Comparison of ENCODE assay signal across 8 cellular contexts in genomic region chr19:10420444-10421239, GRCh38. TPM values are rescaled to one million over a fixed set of nuclear protein-coding genes. Genes with fewer than 3 reads are reported as not detected.
DNase-seq lines count a peak whose midpoint lies in the region; ATAC-seq and TF ChIP-seq lines count a peak whose summit lies in the region.

TSS of gene PDE4A (plus strand) at chr19:10420538. CDS start at chr19:10420765, 227 bp downstream.

- TF ChIP-seq CTCF in BE2C (IDR thresholded peaks at IDR 0.05; ENCODE audit: low read depth, low read length), result peak; percentile 61
- TF ChIP-seq CTCF in breast epithelium (IDR thresholded peaks at IDR 0.05), result no peak
- peak in 5 of 6 experiments; percentile 21 to 42 (median 27) for TF ChIP-seq CTCF in upper lobe of left lung (IDR thresholded peaks at IDR 0.05)

- in situ Hi-C loops in HAP-1 (cut with MboI; ENCODE audit: low sequenced_read_pairs), result no loop called here

- H3K27me3 ChIP-seq in BE2C, result no peaks in the 10 kb centered on the region
- no peaks in the 10 kb centered on the region for H3K27me3 ChIP-seq in HAP-1 (ENCODE audit: low read depth)
- H3K27me3 ChIP-seq in breast epithelium, result peaks cover 24 to 84% of the 10 kb centered on the region in 2 donors
- peaks cover 2 to 63% (median 41%) of the 10 kb centered on the region in 4 donors for H3K27me3 ChIP-seq in upper lobe of left lung

- TF ChIP-seq EP300 in upper lobe of left lung (IDR thresholded peaks at IDR 0.05), result no peak

- ATAC-seq in upper lobe of left lung (ENCODE audit: low FRiP score in 2 of 2), result no peak

- H3K9me3 ChIP-seq in BE2C (no peaks in the 10 kb centered on the region), HAP-1 (no peaks in the 10 kb centered on the region; the same call in 1 of the 2 replicates), breast epithelium (no peaks in the 10 kb centered on the region), upper lobe of left lung (peaks cover 0 to 3% (median 0%) of the 10 kb centered on the region in 4 donors)

- no peak for TF ChIP-seq POLR2A in breast epithelium (IDR thresholded peaks at IDR 0.05)
- TF ChIP-seq POLR2A in upper lobe of left lung (IDR thresholded peaks at IDR 0.05), result no peak

- H3K36me3 ChIP-seq in BE2C (no peaks in the 10 kb centered on the region), HAP-1 (replicated peaks) (no peaks in the 10 kb centered on the region), breast epithelium (no peaks in the 10 kb centered on the region), upper lobe of left lung (no peaks in the 10 kb centered on the region)

- intact Hi-C loops in T-helper 1 cell treated with Interleukin-12 subunit alpha and Interleukin-12 subunit beta and Interleukin-4 antibody, amounts not matched to agents 30 ng/mL and 1 ng/mL, for 36 hours (cut with micrococcal nuclease), result loop anchor here (1.0 to 10.0 kb wide), 4 partner anchors 8 to 954 kb away; partner anchors contain the start of genes ILF3, KEAP1 and SWSAP1
- intact Hi-C loops in breast epithelium (cut with DNase I; ENCODE audit: low total_unique reads), result no loop called here

- H3K4me1 ChIP-seq in BE2C (peaks cover 8% of the 10 kb centered on the region), HAP-1 (peaks cover 32% of the 10 kb centered on the region), breast epithelium (peaks cover 8 to 19% of the 10 kb centered on the region in 2 donors), upper lobe of left lung (peaks cover 54 to 81% (median 68%) of the 10 kb centered on the region in 4 donors)

- 2 to 4% methylated on average over 19 to 21 of the region's 104 CpGs for WGBS in upper lobe of left lung, 2 donors

- peak within 1 kb of the TSS; percentile 99 for H3K4me3 ChIP-seq in BE2C (ENCODE audit: low read depth, low read length)
- peak within 1 kb of the TSS; percentile 60 for H3K4me3 ChIP-seq in HAP-1
- H3K4me3 ChIP-seq in breast epithelium, result peak within 1 kb of the TSS in 2 of 3 donors; percentile 28 to 60
- H3K4me3 ChIP-seq in upper lobe of left lung, result peak within 1 kb of the TSS in 3 of 4 donors; percentile 20 to 30 (median 26)

- no peak within 1 kb of the TSS for H3K27ac ChIP-seq in breast epithelium
- no peak within 1 kb of the TSS for H3K27ac ChIP-seq in upper lobe of left lung

- DNase-seq in BE2C (peak; percentile 87), HAP-1 (ENCODE audit: low spot score in 2 of 2) (peak; percentile 34 to 84), breast epithelium (ENCODE audit: low spot score in 2 of 2) (no peak), lung microvascular endothelial cell (ENCODE audit: low read depth in 2 of 2) (peak; percentile 61 to 63), upper lobe of left lung (peak in 1 of 2 donors; percentile 90), ureter (ENCODE audit: low spot score) (no peak), NCI-H2107 treated with DMSO at 0.1 percent for 48 hours (lab: John Stamatoyannopoulos, UW; ENCODE audit: unreplicated experiment) (no peak)

RNA-seq across cellular contexts. Expression of gene PDE4A, which starts in this region (rescaled TPM):
- polyA plus RNA-seq in BE2C (2012; ENCODE audit: insufficient read depth, insufficient read length, low read depth), result 7.6 TPM
- 59.3 and 61.9 TPM in 2 replicates for total RNA-seq in T-helper 1 cell treated with Interleukin-12 subunit alpha and Interleukin-12 subunit beta and Interleukin-4 antibody, amounts not matched to agents 30 ng/mL and 1 ng/mL, for 36 hours
- total RNA-seq in breast epithelium (10 to 100 TPM in 2 of 3 donors, 1 to 10 TPM in 1; 5.6 to 20.3 (median 12.1) TPM), lung microvascular endothelial cell (1.3 and 1.8 TPM in 2 replicates), upper lobe of left lung (10 to 100 TPM; 22.8 to 38.2 (median 31.2) TPM), ureter (9.4 TPM)

Comparison
In these comparisons a context has a peak if more than half of its experiments do, and no peak if none do; other contexts are left out.
1. DNase-seq: peak in BE2C (single experiment), HAP-1 (2 of 2) and lung microvascular endothelial cell (2 of 2); none in breast epithelium (0 of 2), ureter (single experiment) and NCI-H2107 treated with DMSO at 0.1 percent for 48 hours (single experiment).
2. H3K4me3 ChIP-seq: peak in every context shown above with its lines; median percentile 99 in BE2C; 60 in HAP-1; 44 in breast epithelium; 26 in upper lobe of left lung.
3. CTCF ChIP-seq: peak in BE2C (single experiment) and upper lobe of left lung (5 of 6); none in breast epithelium (0 of 3).